8 cellular contexts compared by ENCODE assay signal in genomic region chr1:179025125-179025974, GRCh38. TPM values are rescaled to one million over a fixed set of nuclear protein-coding genes. Genes with fewer than 3 reads are reported as not detected.
DNase-seq lines count a peak whose midpoint lies in the region; TF ChIP-seq lines count a peak whose summit lies in the region.

Gene FAM20B, plus strand, starts transcription at chr1:179025894. Its CDS starts 17,954 bp downstream, at chr1:179043848.

- peak within 1 kb of the TSS; percentile 77 for H3K27ac ChIP-seq in CD4-positive, alpha-beta memory T cell (ENCODE audit: low read depth, low read length)

- no peaks in the 10 kb centered on the region for H3K9me3 Mint-ChIP-seq in CD4-positive, alpha-beta memory T cell

- H3K36me3 ChIP-seq in CD4-positive, alpha-beta memory T cell (ENCODE audit: insufficient read depth, low read length), result no peaks in the 10 kb centered on the region

- peak within 1 kb of the TSS; percentile 85 to 95 (median 90) for H3K27ac Mint-ChIP-seq in CD4-positive, alpha-beta memory T cell

- H3K4me3 Mint-ChIP-seq in CD4-positive, alpha-beta memory T cell, result peak within 1 kb of the TSS; percentile 88 to 94 (median 90)

- H3K4me1 Mint-ChIP-seq in CD4-positive, alpha-beta memory T cell, result peaks cover 29 to 49% (median 39%) of the 10 kb centered on the region in 4 donors

- H3K36me3 Mint-ChIP-seq in CD4-positive, alpha-beta memory T cell, result peaks cover 0 to 2% of the 10 kb centered on the region in 2 donors

- no peak for TF ChIP-seq CTCF in GM20000 (IDR thresholded peaks at IDR 0.05; ENCODE audit: extremely low read depth, missing control alignments)

- H3K27me3 ChIP-seq in CD4-positive, alpha-beta memory T cell (ENCODE audit: insufficient read depth, low read length), result no peaks in the 10 kb centered on the region

- H3K9me3 ChIP-seq in CD4-positive, alpha-beta memory T cell (ENCODE audit: control insufficient read depth in 1 of 2, low read length in 2 of 2), result no peaks in the 10 kb centered on the region

- POLR2A ChIA-PET in CD4-positive, alpha-beta memory T cell (lab: Charles Lee; ENCODE audit: partially characterized antibody), result interaction anchor here (2.4 kb wide), 1 partner anchor 56 kb away, joined by 6 read pairs; the partner anchor contains the start of gene TOR3A

- H3K27me3 Mint-ChIP-seq in CD4-positive, alpha-beta memory T cell, result no peaks in the 10 kb centered on the region

- CTCF ChIA-PET in CD4-positive, alpha-beta memory T cell (lab: Charles Lee; ENCODE audit: partially characterized antibody), result interaction anchor here (5.6 kb wide), 1 partner anchor 21 kb away, joined by 36 read pairs; no protein-coding TSS in a partner anchor

- H3K4me3 ChIP-seq in CD4-positive, alpha-beta memory T cell (ENCODE audit: low read length in 2 of 2), result peak within 1 kb of the TSS; percentile 61 to 77

- peak; percentile 85 to 90 (median 88) for DNase-seq in CD4-positive, alpha-beta memory T cell
- peak; percentile 97 for DNase-seq in GM20000 (ENCODE audit: low spot score)
- peak; percentile 65 for DNase-seq in HS-5 (ENCODE audit: low read depth)
- peak; percentile 90 for DNase-seq in NOMO-1 treated with DMSO at 0.1 percent for 48 hours (lab: John Stamatoyannopoulos, UW; ENCODE audit: unreplicated experiment)
- DNase-seq in activated CD8-positive, alpha-beta memory T cell treated with anti-CD3 and anti-CD28 coated beads for 4 hours (ENCODE audit: low read depth in 2 of 2), result peak; percentile 82 to 88
- DNase-seq in effector CD8-positive, alpha-beta T cell (lab: John Stamatoyannopoulos, UW), result peak; percentile 77
- DNase-seq in lung microvascular endothelial cell (ENCODE audit: low read depth in 2 of 2), result peak; percentile 95 to 97
- peak; percentile 73 to 91 (median 83) for DNase-seq in stimulated activated CD4-positive, alpha-beta T cell treated with anti-CD3 and anti-CD28 coated beads, TNF-alpha, amount 100 ng/mL, for 24 hours (ENCODE audit: low read depth in 3 of 3)

- H3K4me1 ChIP-seq in CD4-positive, alpha-beta memory T cell (ENCODE audit: insufficient read depth, low read length), result peaks cover 37% of the 10 kb centered on the region

- intact Hi-C loops in CD4-positive, alpha-beta memory T cell (cut with micrococcal nuclease), result loop anchor here (1.0 to 10.0 kb wide), 4 partner anchors 202 to 1479 kb away; partner anchors contain the start of genes ABL2, ACBD6 and AXDND1

RNA-seq across cellular contexts. Expression of gene FAM20B, which starts in this region (rescaled TPM):
- total RNA-seq in CD4-positive, alpha-beta memory T cell, result 10 to 100 TPM; 29.6 to 31.9 TPM
- 1 to 10 TPM; 4.3 to 8.8 TPM for polyA plus RNA-seq in CD4-positive, alpha-beta memory T cell
- 19.2 and 25.6 TPM in 2 replicates for total RNA-seq in lung microvascular endothelial cell

Comparison
In these comparisons a context has a peak if more than half of its experiments do, and no peak if none do; other contexts are left out.
1. Peak in every context shown above with its lines: DNase-seq, H3K4me3 ChIP-seq and H3K27ac ChIP-seq.